In the genomic region with DNA sequence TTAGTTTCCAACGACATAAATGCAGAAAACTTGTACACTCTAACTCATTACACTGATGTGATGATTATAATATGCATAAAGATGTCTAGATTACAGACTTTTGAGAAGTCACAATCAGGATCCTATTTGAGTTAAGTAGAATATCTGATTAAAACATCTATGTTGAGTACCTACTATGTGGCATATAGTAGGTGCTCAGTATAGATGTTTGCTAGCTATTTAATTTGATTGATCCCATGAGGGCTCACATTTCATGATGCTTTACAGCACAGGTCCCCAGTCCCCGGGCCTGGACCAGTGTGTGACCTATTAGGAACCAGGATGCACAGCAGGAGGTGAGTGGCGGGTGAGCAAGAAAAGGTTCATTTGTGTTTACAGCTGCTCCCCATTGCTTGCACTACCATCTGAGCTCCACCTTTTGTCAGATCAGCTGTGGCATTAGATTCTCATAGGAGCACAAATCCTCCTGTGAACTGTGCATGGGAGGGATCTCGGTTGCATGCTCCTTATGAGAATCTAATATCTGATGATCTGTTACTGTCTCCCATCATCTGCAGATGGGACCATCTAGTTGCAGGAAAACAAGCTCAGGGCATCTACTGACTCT, we compare ENCODE assay signal across 1 cellular context.
TF ChIP-seq lines count a peak whose summit lies in the region.

No MANE protein-coding gene starts in this region.

TF ChIP-seq in H1, 55 proteins besides CTCF, POLR2A, EP300 and RAD21:
- TF ChIP-seq SUZ12 (IDR thresholded peaks at IDR 0.05; ENCODE audit: low read length) (no peak), KDM4A (IDR thresholded peaks at IDR 0.05; ENCODE audit: low read depth, low read length, severe bottlenecking) (no peak), ASH2L (IDR thresholded peaks at IDR 0.05; ENCODE audit: low read length) (no peak), HDAC6 (IDR thresholded peaks at IDR 0.05; ENCODE audit: low read depth, low read length) (no peak), KDM5A (IDR thresholded peaks at IDR 0.05; ENCODE audit: low read length) (no peak)
